Comparison of ENCODE assay signal across 8 cellular contexts in genomic region chr12:100668939-100669536, GRCh38.
DNase-seq lines count a peak whose midpoint lies in the region; ATAC-seq and TF ChIP-seq lines count a peak whose summit lies in the region.

No MANE protein-coding gene starts in this region.

- H3K27me3 ChIP-seq in naive thymus-derived CD4-positive, alpha-beta T cell (ENCODE audit: control insufficient read depth in 2 of 2, insufficient read depth in 2 of 2, low read length in 2 of 2) = no peaks in the 10 kb centered on the region
- no peaks in the 10 kb centered on the region for H3K27me3 ChIP-seq in tibial nerve

- H3K36me3 Mint-ChIP-seq in activated CD4-positive, alpha-beta T cell treated with anti-CD3 and anti-CD28 coated beads, Interleukin-2, amount 10 ng/mL, durations not matched to agents 7 days and 5 days (ENCODE audit: low read depth) = no peaks in the 10 kb centered on the region
- no peaks in the 10 kb centered on the region for H3K36me3 Mint-ChIP-seq in naive thymus-derived CD4-positive, alpha-beta T cell

- ATAC-seq in GM19023 (IDR thresholded peaks at IDR 0.05; ENCODE audit: unreplicated experiment) (peak; percentile 85), HG03139 (IDR thresholded peaks at IDR 0.05; ENCODE audit: unreplicated experiment) (peak; percentile 76)
- peak; percentile 57 for ATAC-seq in naive thymus-derived CD4-positive, alpha-beta T cell

- H3K27ac Mint-ChIP-seq in activated CD4-positive, alpha-beta T cell treated with anti-CD3 and anti-CD28 coated beads, Interleukin-2, amount 10 ng/mL, durations not matched to agents 7 days and 5 days = no peak overlapping the region
- H3K27ac Mint-ChIP-seq in naive thymus-derived CD4-positive, alpha-beta T cell = no peak overlapping the region

- no peak for TF ChIP-seq EP300 in tibial nerve (IDR thresholded peaks at IDR 0.05)

- H3K4me3 ChIP-seq in epithelial cell of proximal tubule (ENCODE audit: low read depth, low read length) = no peak overlapping the region
- no peak overlapping the region for H3K4me3 ChIP-seq in naive thymus-derived CD4-positive, alpha-beta T cell (ENCODE audit: low read length)
- no peak overlapping the region for H3K4me3 ChIP-seq in tibial nerve

- H3K4me3 Mint-ChIP-seq in activated CD4-positive, alpha-beta T cell treated with anti-CD3 and anti-CD28 coated beads, Interleukin-2, amount 10 ng/mL, durations not matched to agents 7 days and 5 days = no peak overlapping the region
- no peak overlapping the region for H3K4me3 Mint-ChIP-seq in naive thymus-derived CD4-positive, alpha-beta T cell

- H3K27ac ChIP-seq in naive thymus-derived CD4-positive, alpha-beta T cell (ENCODE audit: low read depth, low read length) = no peak overlapping the region
- H3K27ac ChIP-seq in tibial nerve = no peak overlapping the region

- intact Hi-C loops in naive thymus-derived CD4-positive, alpha-beta T cell (cut with micrococcal nuclease) = loop anchor here in 1 of 2 donors (2.0 kb wide), 1 partner anchor 72 kb away; no protein-coding TSS in a partner anchor

- no peaks in the 10 kb centered on the region for H3K4me1 Mint-ChIP-seq in activated CD4-positive, alpha-beta T cell treated with anti-CD3 and anti-CD28 coated beads, Interleukin-2, amount 10 ng/mL, durations not matched to agents 7 days and 5 days
- peaks cover 0 to 2% (median 0%) of the 10 kb centered on the region in 7 donors for H3K4me1 Mint-ChIP-seq in naive thymus-derived CD4-positive, alpha-beta T cell

- H3K36me3 ChIP-seq in naive thymus-derived CD4-positive, alpha-beta T cell (ENCODE audit: control insufficient read depth in 2 of 3, insufficient read depth in 3 of 3, low read length in 3 of 3) = no peaks in the 10 kb centered on the region
- H3K36me3 ChIP-seq in tibial nerve = no peaks in the 10 kb centered on the region

- H3K27me3 Mint-ChIP-seq in activated CD4-positive, alpha-beta T cell treated with anti-CD3 and anti-CD28 coated beads, Interleukin-2, amount 10 ng/mL, durations not matched to agents 7 days and 5 days = no peaks in the 10 kb centered on the region
- H3K27me3 Mint-ChIP-seq in naive thymus-derived CD4-positive, alpha-beta T cell = peaks cover 0 to 18% (median 10%) of the 10 kb centered on the region in 5 donors

- H3K9me3 Mint-ChIP-seq in activated CD4-positive, alpha-beta T cell treated with anti-CD3 and anti-CD28 coated beads, Interleukin-2, amount 10 ng/mL, durations not matched to agents 7 days and 5 days = no peaks in the 10 kb centered on the region
- H3K9me3 Mint-ChIP-seq in naive thymus-derived CD4-positive, alpha-beta T cell = no peaks in the 10 kb centered on the region

- H3K9me3 ChIP-seq in naive thymus-derived CD4-positive, alpha-beta T cell (ENCODE audit: control insufficient read depth in 2 of 3, low read length in 3 of 3) = no peaks in the 10 kb centered on the region
- H3K9me3 ChIP-seq in tibial nerve = no peaks in the 10 kb centered on the region

- DNase-seq in CD1c-positive myeloid dendritic cell (ENCODE audit: extremely low spot score) (peak; percentile 67), NCI-H2171 treated with DMSO at 0.1 percent for 48 hours (lab: John Stamatoyannopoulos, UW) (peak; percentile 64), epithelial cell of proximal tubule (ENCODE audit: low read depth) (no peak), tibial nerve (ENCODE audit: low spot score in 2 of 2) (peak; percentile 21 to 61)
- DNase-seq in activated CD4-positive, alpha-beta T cell treated with anti-CD3 and anti-CD28 coated beads, Interleukin-2, amount 10 ng/mL, durations not matched to agents 7 days and 5 days = peak; percentile 51
- peak in 4 of 9 donors; percentile 2 to 54 (median 12) for DNase-seq in naive thymus-derived CD4-positive, alpha-beta T cell

- CTCF ChIA-PET in activated CD4-positive, alpha-beta T cell treated with anti-CD3 and anti-CD28 coated beads, Interleukin-2, amount 10 ng/mL, durations not matched to agents 7 days and 5 days (lab: Charles Lee) = no interaction called here
- CTCF ChIA-PET in naive thymus-derived CD4-positive, alpha-beta T cell (lab: Charles Lee) = no interaction called here

- no peaks in the 10 kb centered on the region for H3K4me1 ChIP-seq in naive thymus-derived CD4-positive, alpha-beta T cell (ENCODE audit: control insufficient read depth in 2 of 2, insufficient read depth in 2 of 2, low read length in 2 of 2)
- H3K4me1 ChIP-seq in tibial nerve = peaks cover 0 to 11% (median 0%) of the 10 kb centered on the region in 4 donors

- TF ChIP-seq POLR2A in tibial nerve (IDR thresholded peaks at IDR 0.05) = no peak

- 36 to 41% methylated on average over 9 of the region's 9 CpGs for WGBS in tibial nerve, 2 donors

- TF ChIP-seq CTCF in epithelial cell of proximal tubule (conservative IDR thresholded peaks at IDR 0.05; ENCODE audit: low read depth, low read length) = peak; percentile 99
- TF ChIP-seq CTCF in tibial nerve (IDR thresholded peaks at IDR 0.05) = peak; percentile 57 to 73 (median 57)

- POLR2A ChIA-PET in activated CD4-positive, alpha-beta T cell treated with anti-CD3 and anti-CD28 coated beads, Interleukin-2, amount 10 ng/mL, durations not matched to agents 7 days and 5 days (lab: Charles Lee) = no interaction called here
- POLR2A ChIA-PET in naive thymus-derived CD4-positive, alpha-beta T cell (lab: Charles Lee) = no interaction called here
